1 cellular context compared by ENCODE assay signal in the genomic region with DNA sequence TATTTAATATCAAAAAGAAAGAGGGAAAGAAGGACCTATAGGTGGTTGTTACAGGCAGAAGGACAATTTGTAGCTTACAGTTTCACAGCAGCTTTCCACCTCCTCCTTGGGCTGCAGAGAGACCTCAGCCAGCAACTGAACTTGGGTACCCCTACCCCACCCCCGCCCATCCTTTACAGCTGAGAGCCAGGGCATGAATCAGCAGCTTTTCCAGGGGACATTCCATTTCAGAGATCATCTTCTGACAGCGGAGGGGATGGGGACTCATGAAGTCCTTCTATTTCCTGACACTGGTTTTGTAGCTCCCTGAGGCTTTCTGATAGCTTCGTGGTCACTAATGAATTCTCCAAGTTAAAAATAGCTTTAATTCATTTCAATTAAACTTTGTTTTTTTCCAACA.
TF ChIP-seq lines count a peak whose summit lies in the region.

No MANE protein-coding gene starts in this region.

TF ChIP-seq in K562, 482 proteins besides CTCF, POLR2A, EP300 and RAD21:
- TF ChIP-seq, protein P1, sequence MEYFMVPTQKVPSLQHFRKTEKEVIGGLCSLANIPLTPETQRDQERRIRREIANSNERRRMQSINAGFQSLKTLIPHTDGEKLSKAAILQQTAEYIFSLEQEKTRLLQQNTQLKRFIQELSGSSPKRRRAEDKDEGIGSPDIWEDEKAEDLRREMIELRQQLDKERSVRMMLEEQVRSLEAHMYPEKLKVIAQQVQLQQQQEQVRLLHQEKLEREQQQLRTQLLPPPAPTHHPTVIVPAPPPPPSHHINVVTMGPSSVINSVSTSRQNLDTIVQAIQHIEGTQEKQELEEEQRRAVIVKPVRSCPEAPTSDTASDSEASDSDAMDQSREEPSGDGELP (CRISPR knock-in tag; IDR thresholded peaks at IDR 0.05; ENCODE audit: borderline replicate concordance) = peak; percentile 35; the same call in 1 of the 2 replicates
- TF ChIP-seq RCOR1 (IDR thresholded peaks at IDR 0.05; ENCODE audit: borderline replicate concordance in 1 of 2, low read depth in 2 of 2, low read length in 2 of 2) = peak in 1 of 2 experiments; percentile 15; a peak in 1 of 4 replicates
- peak; percentile 16; the same call in 1 of the 2 replicates for TF ChIP-seq ZNF316 (IDR thresholded peaks at IDR 0.05)
- TF ChIP-seq BCL6 (CRISPR knock-in tag; IDR thresholded peaks at IDR 0.05) = no peak
- peak; percentile 51 for TF ChIP-seq C11orf30 (IDR thresholded peaks at IDR 0.05; ENCODE audit: low read depth)
- TF ChIP-seq MAFK (IDR thresholded peaks at IDR 0.05; ENCODE audit: low read length) = 0 out of 2 replicates have a peak, but pooled peaks have one; percentile 13
- TF ChIP-seq ZNF311 (CRISPR knock-in tag; IDR thresholded peaks at IDR 0.05) = no peak
- peak; percentile 8; the same call in 1 of the 2 replicates for TF ChIP-seq MAFF (IDR thresholded peaks at IDR 0.05; ENCODE audit: low read length)
- TF ChIP-seq CTBP1 (IDR thresholded peaks at IDR 0.05; ENCODE audit: borderline replicate concordance) = 0 out of 2 replicates have a peak, but pooled peaks have one; percentile 37
- TF ChIP-seq EP400 (IDR thresholded peaks at IDR 0.05) = no peak
- peak; percentile 79 for TF ChIP-seq NFE2 (IDR thresholded peaks at IDR 0.05; ENCODE audit: low read depth)
- TF ChIP-seq MAFG (tag; conservative IDR thresholded peaks at IDR 0.05) = peak; percentile 45
